ENCODE assay signal across 14 cellular contexts in the genomic region with DNA sequence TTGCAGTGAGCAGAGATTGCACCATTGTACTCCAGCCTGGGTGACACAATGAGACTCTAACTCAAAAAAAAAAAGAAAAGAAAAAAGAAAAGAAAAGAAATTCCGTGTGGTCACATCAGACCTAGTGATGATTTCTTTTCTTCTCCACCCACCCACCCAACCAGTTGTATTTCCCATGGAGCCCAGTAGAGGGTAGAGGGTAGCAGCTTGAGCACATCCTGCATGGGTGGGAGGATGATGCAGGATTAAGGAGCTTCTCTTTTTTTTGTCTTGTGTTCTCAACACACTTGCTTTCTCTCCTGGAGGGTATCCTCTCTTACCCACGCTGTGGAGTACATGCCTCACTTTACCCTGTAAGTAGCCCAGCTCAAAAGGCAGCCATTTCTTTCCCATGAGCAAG.
DNase-seq lines count a peak whose midpoint lies in the region; ATAC-seq and TF ChIP-seq lines count a peak whose summit lies in the region.
"Had no signal": no experiment of that assay in that cellular context is flagged by ENCODE, and none has a peak within 500 bp of the region (broad histone marks: within the 10 kb centered on the region; RNA-seq: fewer than 3 reads in every experiment).

No MANE protein-coding gene starts in this region.

- BruUV-seq in OCI-LY7 (replicated peaks; lab: Mats Ljungman, UMichigan) (no TSS peak), Caco-2 (replicated peaks; lab: Mats Ljungman, UMichigan) (no TSS peak)

- H3K36me3 ChIP-seq in OCI-LY7 (ENCODE audit: insufficient read depth, low read length) (no peaks in the 10 kb centered on the region), Caco-2 (ENCODE audit: control insufficient read depth, insufficient read depth, low read length) (no peaks in the 10 kb centered on the region)
- H3K36me3 ChIP-seq: suprapubic skin had no signal

- peak; percentile 1 for DNase-seq in NCI-H82 (lab: John Stamatoyannopoulos, UW)
- DNase-seq in NCI-H82 treated with DMSO at 0.1 percent for 48 hours (lab: John Stamatoyannopoulos, UW; ENCODE audit: unreplicated experiment), result no peak
- peak; percentile 64 for DNase-seq in H4 (ENCODE audit: low spot score)
- peak; percentile 34 for DNase-seq in OCI-LY7 (ENCODE audit: low spot score)
- DNase-seq in foreskin keratinocyte, result no peak
- DNase-seq in Caco-2, result no peak
- no peak for DNase-seq in GM10266 (ENCODE audit: extremely low spot score)
- DNase-seq: activated CD4-positive, alpha-beta T cell treated with anti-CD3 and anti-CD28 coated beads, Interleukin-2, amount 50 U/mL, for 4 hours; GF-D8; hypothalamus; NCI-H2171; SHP77 treated with DMSO at 0.1 percent for 48 hours had no signal

- intact Hi-C loops in OCI-LY7 (cut with micrococcal nuclease; ENCODE audit: unreplicated experiment), result no loop called here
- intact Hi-C loops in Caco-2 (cut with micrococcal nuclease; ENCODE audit: unreplicated experiment), result no loop called here

- H3K4me1 ChIP-seq in OCI-LY7 (ENCODE audit: insufficient read depth, low read length, poor library complexity, severe bottlenecking) (no peaks in the 10 kb centered on the region), foreskin keratinocyte (no peaks in the 10 kb centered on the region), Caco-2 (peaks cover 25% of the 10 kb centered on the region)
- H3K4me1 ChIP-seq: suprapubic skin had no signal

- CTCF ChIA-PET in OCI-LY7 (lab: Charles Lee; ENCODE audit: unreplicated experiment), result no interaction called here
- CTCF ChIA-PET in Caco-2 (lab: Charles Lee), result interaction anchor here (0.6 kb wide), 1 partner anchor 140 kb away, joined by 3 read pairs; no protein-coding TSS in a partner anchor

- H3K4me2 ChIP-seq in OCI-LY7 (ENCODE audit: low read length), result no peak overlapping the region

- H3K36me3 Mint-ChIP-seq in Caco-2 (ENCODE audit: insufficient read depth, unreplicated experiment), result no peaks in the 10 kb centered on the region

- no peak overlapping the region for H3K4me3 ChIP-seq in OCI-LY7 (ENCODE audit: low read depth, low read length, poor library complexity, severe bottlenecking)
- H3K4me3 ChIP-seq in Caco-2 (ENCODE audit: low read depth, low read length), result no peak overlapping the region
- H3K4me3 ChIP-seq: suprapubic skin had no signal

- POLR2A ChIA-PET in OCI-LY7 (lab: Charles Lee), result no interaction called here
- POLR2A ChIA-PET in Caco-2 (lab: Charles Lee), result no interaction called here

- no peak overlapping the region for H3K4me3 Mint-ChIP-seq in Caco-2 (ENCODE audit: unreplicated experiment)

- H3K27ac Mint-ChIP-seq in Caco-2 (ENCODE audit: unreplicated experiment), result no peak overlapping the region

- TF ChIP-seq CTCF in OCI-LY7 (conservative IDR thresholded peaks at IDR 0.05; ENCODE audit: low read length), result peak; percentile 47; the same call in 1 of the 2 replicates
- TF ChIP-seq CTCF in foreskin keratinocyte (conservative IDR thresholded peaks at IDR 0.05), result peak; percentile 20
- TF ChIP-seq CTCF in Caco-2 (IDR thresholded peaks at IDR 0.05; ENCODE audit: insufficient read depth in 1 of 2, low read depth in 1 of 2, low read length in 1 of 2, severe bottlenecking in 1 of 2, unreplicated experiment in 1 of 2), result no peak
- no peak for TF ChIP-seq CTCF in GM10266 (IDR thresholded peaks at IDR 0.05; ENCODE audit: control insufficient read depth, insufficient read depth, low read depth, missing control alignments)

- no peaks in the 10 kb centered on the region for H3K79me2 ChIP-seq in OCI-LY7 (ENCODE audit: insufficient read depth, low read depth, low read length)

- ATAC-seq in foreskin keratinocyte (no peak), HG02973 (IDR thresholded peaks at IDR 0.05; ENCODE audit: unreplicated experiment) (no peak)

- H3K27ac ChIP-seq in OCI-LY7 (ENCODE audit: low read depth, low read length, poor library complexity, severe bottlenecking), result no peak overlapping the region
- no peak overlapping the region for H3K27ac ChIP-seq in foreskin keratinocyte
- H3K27ac ChIP-seq: suprapubic skin had no signal

- no peaks in the 10 kb centered on the region for H3K9me3 Mint-ChIP-seq in Caco-2 (ENCODE audit: unreplicated experiment)

- H3K27me3 Mint-ChIP-seq in Caco-2 (ENCODE audit: insufficient read depth, unreplicated experiment), result no peaks in the 10 kb centered on the region

- peaks cover 10% of the 10 kb centered on the region for H3K4me1 Mint-ChIP-seq in Caco-2 (ENCODE audit: low read depth, unreplicated experiment)

- no peaks in the 10 kb centered on the region for H3K9me2 ChIP-seq in OCI-LY7 (ENCODE audit: insufficient read depth, low read length)

- H3K27me3 ChIP-seq in foreskin keratinocyte (no peaks in the 10 kb centered on the region), Caco-2 (replicated peaks; ENCODE audit: control insufficient read depth, insufficient read depth, low read length) (no peaks in the 10 kb centered on the region)

- H2AFZ ChIP-seq in OCI-LY7 (ENCODE audit: low read length), result no peak overlapping the region

- H3K9me3 ChIP-seq in OCI-LY7 (ENCODE audit: low read length) (no peaks in the 10 kb centered on the region), Caco-2 (peaks cover 10% of the 10 kb centered on the region; the same call in 1 of the 2 replicates)
- H3K9me3 ChIP-seq: suprapubic skin had no signal

- no peaks in the 10 kb centered on the region for H4K20me1 ChIP-seq in OCI-LY7 (ENCODE audit: insufficient read depth, low read length)

Comparison
In these comparisons a context has a peak if more than half of its experiments do, and no peak if none do; other contexts are left out.
1. DNase-seq: peak in NCI-H82 (single experiment), H4 (single experiment) and OCI-LY7 (single experiment); none in NCI-H82 treated with DMSO at 0.1 percent for 48 hours (single experiment), foreskin keratinocyte (0 of 2), Caco-2 (0 of 2) and GM10266 (single experiment).
2. CTCF ChIP-seq: peak in OCI-LY7 (single experiment) and foreskin keratinocyte (single experiment); none in Caco-2 (0 of 2) and GM10266 (single experiment).